Comparison of ENCODE assay signal across 12 cellular contexts in genomic region chr1:10677508-10678364, GRCh38.
A peak's percentile ranks its signal among the peaks of the same experiment; 100 is the strongest.
DNase-seq lines count a peak whose midpoint lies in the region; ATAC-seq and TF ChIP-seq lines count a peak whose summit lies in the region.
"Had no signal": no experiment of that assay in that cellular context is flagged by ENCODE, and none has a peak within 500 bp of the region (broad histone marks: within the 10 kb centered on the region; RNA-seq: fewer than 3 reads in every experiment).

No MANE protein-coding gene starts in this region.

- CTCF ChIA-PET in CD8-positive, alpha-beta T cell (lab: Charles Lee), result no interaction called here

- peaks cover 42% of the 10 kb centered on the region for H3K36me3 Mint-ChIP-seq in effector memory CD8-positive, alpha-beta T cell (ENCODE audit: insufficient read depth)
- no peaks in the 10 kb centered on the region for H3K36me3 Mint-ChIP-seq in CD8-positive, alpha-beta T cell
- H3K36me3 Mint-ChIP-seq: activated naive CD8-positive, alpha-beta T cell treated with anti-CD3 and anti-CD28 coated beads for 36 hours had no signal

- H3K4me1 Mint-ChIP-seq in effector memory CD8-positive, alpha-beta T cell (ENCODE audit: low read depth in 2 of 2), result peaks cover 35 to 44% of the 10 kb centered on the region in 2 donors
- H3K4me1 Mint-ChIP-seq in CD8-positive, alpha-beta T cell (ENCODE audit: low read depth), result peaks cover 5% of the 10 kb centered on the region

- DNase-seq in NCI-H524 (lab: John Stamatoyannopoulos, UW) (peak; percentile 92 to 96), lower lobe of right lung (no peak), stomach (peak; percentile 90), coronary artery (ENCODE audit: low spot score) (no peak)
- no peak for DNase-seq in effector memory CD8-positive, alpha-beta T cell
- no peak for DNase-seq in CD8-positive, alpha-beta T cell
- DNase-seq: activated naive CD8-positive, alpha-beta T cell treated with anti-CD3 and anti-CD28 coated beads for 36 hours; COR-L47; dermis blood vessel endothelial cell; MV-4-11 had no signal

- WGBS in stomach, 5 donors, result 41 to 60% (median 51%) methylated on average over 26 of the region's 26 CpGs

- H3K9me3 ChIP-seq in lower lobe of right lung (no peaks in the 10 kb centered on the region), stomach (no peaks in the 10 kb centered on the region)
- no peaks in the 10 kb centered on the region for H3K9me3 ChIP-seq in CD8-positive, alpha-beta T cell (ENCODE audit: low read length)

- H3K27me3 ChIP-seq in lower lobe of right lung (ENCODE audit: low read depth), result no peaks in the 10 kb centered on the region
- H3K27me3 ChIP-seq in stomach, result no peaks in the 10 kb centered on the region
- H3K27me3 ChIP-seq in CD8-positive, alpha-beta T cell (ENCODE audit: insufficient read depth, low read length), result no peaks in the 10 kb centered on the region

- peaks cover 96% of the 10 kb centered on the region for H3K4me1 ChIP-seq in lower lobe of right lung
- H3K4me1 ChIP-seq in stomach, result peaks cover 93 to 100% (median 98%) of the 10 kb centered on the region in 4 donors
- H3K4me1 ChIP-seq in CD8-positive, alpha-beta T cell (ENCODE audit: insufficient read depth, low read length), result no peaks in the 10 kb centered on the region

- H3K27ac ChIP-seq in lower lobe of right lung, result peak overlapping the region; percentile 79
- H3K27ac ChIP-seq in stomach, result peak overlapping the region; percentile 88 to 97 (median 92)
- no peak overlapping the region for H3K27ac ChIP-seq in coronary artery
- no peak overlapping the region for H3K27ac ChIP-seq in CD8-positive, alpha-beta T cell (ENCODE audit: low read depth, low read length)

- no peak for ATAC-seq in effector memory CD8-positive, alpha-beta T cell (replicated peaks)
- peak in 1 of 2 donors; percentile 18 for ATAC-seq in lower lobe of right lung
- no peak for ATAC-seq in HG03108 (IDR thresholded peaks at IDR 0.05; ENCODE audit: unreplicated experiment)
- no peak for ATAC-seq in GM21528 (IDR thresholded peaks at IDR 0.05; ENCODE audit: low FRiP score, unreplicated experiment)
- no peak for ATAC-seq in CD8-positive, alpha-beta T cell

- no peak for TF ChIP-seq EP300 in stomach (IDR thresholded peaks at IDR 0.05)

- H3K27ac Mint-ChIP-seq in effector memory CD8-positive, alpha-beta T cell, result peak overlapping the region; percentile 75 to 92
- H3K27ac Mint-ChIP-seq in CD8-positive, alpha-beta T cell, result no peak overlapping the region
- H3K27ac Mint-ChIP-seq: activated naive CD8-positive, alpha-beta T cell treated with anti-CD3 and anti-CD28 coated beads for 36 hours had no signal

- TF ChIP-seq CTCF in lower lobe of right lung (IDR thresholded peaks at IDR 0.05) (no peak), stomach (IDR thresholded peaks at IDR 0.05) (no peak), coronary artery (IDR thresholded peaks at IDR 0.05) (no peak)
- TF ChIP-seq CTCF in CD8-positive, alpha-beta T cell (IDR thresholded peaks at IDR 0.05), result no peak

- H3K36me3 ChIP-seq in lower lobe of right lung (no peaks in the 10 kb centered on the region), stomach (no peaks in the 10 kb centered on the region)
- no peaks in the 10 kb centered on the region for H3K36me3 ChIP-seq in CD8-positive, alpha-beta T cell (ENCODE audit: insufficient read depth, low read length)

- peak overlapping the region in 1 of 2 donors; percentile 17 for H3K4me3 Mint-ChIP-seq in effector memory CD8-positive, alpha-beta T cell
- no peak overlapping the region for H3K4me3 Mint-ChIP-seq in CD8-positive, alpha-beta T cell
- H3K4me3 Mint-ChIP-seq: activated naive CD8-positive, alpha-beta T cell treated with anti-CD3 and anti-CD28 coated beads for 36 hours had no signal

- no peak for TF ChIP-seq POLR2A in stomach (IDR thresholded peaks at IDR 0.05)

- no peak overlapping the region for H3K4me3 ChIP-seq in lower lobe of right lung
- no peak overlapping the region for H3K4me3 ChIP-seq in stomach
- H3K4me3 ChIP-seq in coronary artery, result no peak overlapping the region
- no peak overlapping the region for H3K4me3 ChIP-seq in CD8-positive, alpha-beta T cell (ENCODE audit: low read depth, low read length)

- intact Hi-C loops in lower lobe of right lung (cut with DNase I) (no loop called here), stomach (cut with DNase I; ENCODE audit: low total_unique reads) (no loop called here)
- intact Hi-C loops in CD8-positive, alpha-beta T cell (cut with DNase I, micrococcal nuclease), result no loop called here

- no peaks in the 10 kb centered on the region for H3K27me3 Mint-ChIP-seq in effector memory CD8-positive, alpha-beta T cell
- H3K27me3 Mint-ChIP-seq in CD8-positive, alpha-beta T cell (ENCODE audit: low read depth), result no peaks in the 10 kb centered on the region
- H3K27me3 Mint-ChIP-seq: activated naive CD8-positive, alpha-beta T cell treated with anti-CD3 and anti-CD28 coated beads for 36 hours had no signal

- POLR2A ChIA-PET in CD8-positive, alpha-beta T cell (lab: Charles Lee), result no interaction called here

- no peaks in the 10 kb centered on the region for H3K9me3 Mint-ChIP-seq in effector memory CD8-positive, alpha-beta T cell
- H3K9me3 Mint-ChIP-seq in CD8-positive, alpha-beta T cell, result no peaks in the 10 kb centered on the region
- H3K9me3 Mint-ChIP-seq: activated naive CD8-positive, alpha-beta T cell treated with anti-CD3 and anti-CD28 coated beads for 36 hours had no signal

Comparison
In these comparisons a context has a peak if more than half of its experiments do, and no peak if none do; other contexts are left out.
1. DNase-seq: peak in NCI-H524 (2 of 2) and stomach (single experiment); none in effector memory CD8-positive, alpha-beta T cell (0 of 3), lower lobe of right lung (single experiment), coronary artery (single experiment) and CD8-positive, alpha-beta T cell (0 of 7).
2. H3K27ac ChIP-seq: peak in lower lobe of right lung (single experiment) and stomach (5 of 5); none in coronary artery (0 of 2) and CD8-positive, alpha-beta T cell (single experiment).